ENCODE assay signal across 1 cellular context in the genomic region with DNA sequence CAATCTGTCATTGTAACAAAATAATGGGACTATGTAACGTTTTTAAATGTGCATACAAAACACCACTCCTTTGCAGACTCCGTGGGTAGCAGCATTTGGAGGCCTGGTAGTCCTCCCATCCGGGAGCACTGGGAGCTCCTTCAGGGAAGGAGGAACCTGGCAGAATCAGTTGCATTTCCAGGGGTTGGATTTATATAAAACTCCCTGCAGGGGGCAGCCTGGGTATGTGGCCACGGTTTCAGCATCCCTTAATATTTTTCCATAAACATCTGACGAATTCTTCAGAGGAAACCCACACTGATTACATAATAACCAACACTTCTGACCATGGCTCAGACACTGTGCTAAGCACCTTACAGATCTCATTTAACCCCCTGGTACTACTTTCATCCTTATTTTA.
TF ChIP-seq lines count a peak whose summit lies in the region.

No MANE protein-coding gene starts in this region.

TF ChIP-seq in GM23338, 12 proteins besides CTCF, POLR2A, EP300 and RAD21 (continued from another document):
- TF ChIP-seq, protein P1, sequence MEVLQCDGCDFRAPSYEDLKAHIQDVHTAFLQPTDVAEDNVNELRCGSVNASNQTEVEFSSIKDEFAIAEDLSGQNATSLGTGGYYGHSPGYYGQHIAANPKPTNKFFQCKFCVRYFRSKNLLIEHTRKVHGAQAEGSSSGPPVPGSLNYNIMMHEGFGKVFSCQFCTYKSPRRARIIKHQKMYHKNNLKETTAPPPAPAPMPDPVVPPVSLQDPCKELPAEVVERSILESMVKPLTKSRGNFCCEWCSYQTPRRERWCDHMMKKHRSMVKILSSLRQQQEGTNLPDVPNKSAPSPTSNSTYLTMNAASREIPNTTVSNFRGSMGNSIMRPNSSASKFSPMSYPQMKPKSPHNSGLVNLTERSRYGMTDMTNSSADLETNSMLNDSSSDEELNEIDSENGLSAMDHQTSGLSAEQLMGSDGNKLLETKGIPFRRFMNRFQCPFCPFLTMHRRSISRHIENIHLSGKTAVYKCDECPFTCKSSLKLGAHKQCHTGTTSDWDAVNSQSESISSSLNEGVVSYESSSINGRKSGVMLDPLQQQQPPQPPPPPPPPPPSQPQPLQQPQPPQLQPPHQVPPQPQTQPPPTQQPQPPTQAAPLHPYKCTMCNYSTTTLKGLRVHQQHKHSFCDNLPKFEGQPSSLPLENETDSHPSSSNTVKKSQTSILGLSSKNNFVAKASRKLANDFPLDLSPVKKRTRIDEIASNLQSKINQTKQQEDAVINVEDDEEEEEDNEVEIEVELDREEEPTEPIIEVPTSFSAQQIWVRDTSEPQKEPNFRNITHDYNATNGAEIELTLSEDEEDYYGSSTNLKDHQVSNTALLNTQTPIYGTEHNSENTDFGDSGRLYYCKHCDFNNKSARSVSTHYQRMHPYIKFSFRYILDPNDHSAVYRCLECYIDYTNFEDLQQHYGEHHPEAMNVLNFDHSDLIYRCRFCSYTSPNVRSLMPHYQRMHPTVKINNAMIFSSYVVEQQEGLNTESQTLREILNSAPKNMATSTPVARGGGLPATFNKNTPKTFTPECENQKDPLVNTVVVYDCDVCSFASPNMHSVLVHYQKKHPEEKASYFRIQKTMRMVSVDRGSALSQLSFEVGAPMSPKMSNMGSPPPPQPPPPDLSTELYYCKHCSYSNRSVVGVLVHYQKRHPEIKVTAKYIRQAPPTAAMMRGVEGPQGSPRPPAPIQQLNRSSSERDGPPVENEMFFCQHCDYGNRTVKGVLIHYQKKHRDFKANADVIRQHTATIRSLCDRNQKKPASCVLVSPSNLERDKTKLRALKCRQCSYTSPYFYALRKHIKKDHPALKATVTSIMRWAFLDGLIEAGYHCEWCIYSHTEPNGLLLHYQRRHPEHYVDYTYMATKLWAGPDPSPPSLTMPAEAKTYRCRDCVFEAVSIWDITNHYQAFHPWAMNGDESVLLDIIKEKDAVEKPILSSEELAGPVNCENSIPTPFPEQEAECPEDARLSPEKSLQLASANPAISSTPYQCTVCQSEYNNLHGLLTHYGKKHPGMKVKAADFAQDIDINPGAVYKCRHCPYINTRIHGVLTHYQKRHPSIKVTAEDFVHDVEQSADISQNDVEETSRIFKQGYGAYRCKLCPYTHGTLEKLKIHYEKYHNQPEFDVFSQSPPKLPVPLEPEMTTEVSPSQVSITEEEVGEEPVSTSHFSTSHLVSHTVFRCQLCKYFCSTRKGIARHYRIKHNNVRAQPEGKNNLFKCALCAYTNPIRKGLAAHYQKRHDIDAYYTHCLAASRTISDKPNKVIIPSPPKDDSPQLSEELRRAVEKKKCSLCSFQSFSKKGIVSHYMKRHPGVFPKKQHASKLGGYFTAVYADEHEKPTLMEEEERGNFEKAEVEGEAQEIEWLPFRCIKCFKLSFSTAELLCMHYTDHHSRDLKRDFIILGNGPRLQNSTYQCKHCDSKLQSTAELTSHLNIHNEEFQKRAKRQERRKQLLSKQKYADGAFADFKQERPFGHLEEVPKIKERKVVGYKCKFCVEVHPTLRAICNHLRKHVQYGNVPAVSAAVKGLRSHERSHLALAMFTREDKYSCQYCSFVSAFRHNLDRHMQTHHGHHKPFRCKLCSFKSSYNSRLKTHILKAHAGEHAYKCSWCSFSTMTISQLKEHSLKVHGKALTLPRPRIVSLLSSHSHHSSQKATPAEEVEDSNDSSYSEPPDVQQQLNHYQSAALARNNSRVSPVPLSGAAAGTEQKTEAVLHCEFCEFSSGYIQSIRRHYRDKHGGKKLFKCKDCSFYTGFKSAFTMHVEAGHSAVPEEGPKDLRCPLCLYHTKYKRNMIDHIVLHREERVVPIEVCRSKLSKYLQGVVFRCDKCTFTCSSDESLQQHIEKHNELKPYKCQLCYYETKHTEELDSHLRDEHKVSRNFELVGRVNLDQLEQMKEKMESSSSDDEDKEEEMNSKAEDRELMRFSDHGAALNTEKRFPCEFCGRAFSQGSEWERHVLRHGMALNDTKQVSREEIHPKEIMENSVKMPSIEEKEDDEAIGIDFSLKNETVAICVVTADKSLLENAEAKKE (CRISPR knock-in tag; IDR thresholded peaks at IDR 0.05) = no peak
- TF ChIP-seq EZH2phosphoT487 (IDR thresholded peaks at IDR 0.05; ENCODE audit: unreplicated experiment) (no peak), JUNB (IDR thresholded peaks at IDR 0.05; ENCODE audit: unreplicated experiment) (no peak), ZNF331 (CRISPR knock-in tag; IDR thresholded peaks at IDR 0.05; ENCODE audit: low read depth) (no peak)
- TF ChIP-seq, protein P2, sequence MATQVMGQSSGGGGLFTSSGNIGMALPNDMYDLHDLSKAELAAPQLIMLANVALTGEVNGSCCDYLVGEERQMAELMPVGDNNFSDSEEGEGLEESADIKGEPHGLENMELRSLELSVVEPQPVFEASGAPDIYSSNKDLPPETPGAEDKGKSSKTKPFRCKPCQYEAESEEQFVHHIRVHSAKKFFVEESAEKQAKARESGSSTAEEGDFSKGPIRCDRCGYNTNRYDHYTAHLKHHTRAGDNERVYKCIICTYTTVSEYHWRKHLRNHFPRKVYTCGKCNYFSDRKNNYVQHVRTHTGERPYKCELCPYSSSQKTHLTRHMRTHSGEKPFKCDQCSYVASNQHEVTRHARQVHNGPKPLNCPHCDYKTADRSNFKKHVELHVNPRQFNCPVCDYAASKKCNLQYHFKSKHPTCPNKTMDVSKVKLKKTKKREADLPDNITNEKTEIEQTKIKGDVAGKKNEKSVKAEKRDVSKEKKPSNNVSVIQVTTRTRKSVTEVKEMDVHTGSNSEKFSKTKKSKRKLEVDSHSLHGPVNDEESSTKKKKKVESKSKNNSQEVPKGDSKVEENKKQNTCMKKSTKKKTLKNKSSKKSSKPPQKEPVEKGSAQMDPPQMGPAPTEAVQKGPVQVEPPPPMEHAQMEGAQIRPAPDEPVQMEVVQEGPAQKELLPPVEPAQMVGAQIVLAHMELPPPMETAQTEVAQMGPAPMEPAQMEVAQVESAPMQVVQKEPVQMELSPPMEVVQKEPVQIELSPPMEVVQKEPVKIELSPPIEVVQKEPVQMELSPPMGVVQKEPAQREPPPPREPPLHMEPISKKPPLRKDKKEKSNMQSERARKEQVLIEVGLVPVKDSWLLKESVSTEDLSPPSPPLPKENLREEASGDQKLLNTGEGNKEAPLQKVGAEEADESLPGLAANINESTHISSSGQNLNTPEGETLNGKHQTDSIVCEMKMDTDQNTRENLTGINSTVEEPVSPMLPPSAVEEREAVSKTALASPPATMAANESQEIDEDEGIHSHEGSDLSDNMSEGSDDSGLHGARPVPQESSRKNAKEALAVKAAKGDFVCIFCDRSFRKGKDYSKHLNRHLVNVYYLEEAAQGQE (IDR thresholded peaks at IDR 0.05; ENCODE audit: unreplicated experiment) = no peak
